In the genomic region with DNA sequence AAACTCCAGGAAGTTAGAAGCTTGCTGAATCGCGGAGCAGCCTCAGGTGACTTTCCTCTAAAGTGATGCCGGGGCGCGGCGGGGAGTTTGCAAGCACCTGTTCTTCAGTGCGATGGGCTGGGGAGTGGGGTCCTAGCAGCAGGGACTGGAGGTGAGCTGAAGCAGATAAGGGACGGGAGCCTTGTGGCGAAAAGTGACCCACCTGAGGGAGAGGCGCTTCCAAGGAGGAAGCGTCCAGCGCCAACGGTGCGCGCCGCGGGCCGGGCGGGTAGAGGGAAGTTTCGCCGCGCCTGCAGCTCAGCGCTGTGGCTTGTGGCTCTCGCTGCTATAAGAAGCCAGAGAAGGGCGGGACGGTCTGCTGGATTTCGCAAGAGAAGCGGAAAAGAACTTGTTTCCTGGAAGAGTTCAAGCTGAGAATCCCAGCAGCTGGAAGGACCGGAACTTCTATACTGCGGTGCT, we compare ENCODE assay signal across 7 cellular contexts. TPM values are rescaled to one million over a fixed set of nuclear protein-coding genes. Genes with fewer than 3 reads are reported as not detected.
DNase-seq lines count a peak whose midpoint lies in the region; ATAC-seq and TF ChIP-seq lines count a peak whose summit lies in the region.

A gene (minus strand): TSS at position 305 of the 459 bp plus-strand sequence. CDS start 22,625 bp downstream, outside the sequence.

- ATAC-seq in psoas muscle, result peak; percentile 61 to 83 (median 70)

- peak within 1 kb of the TSS; percentile 30 for H3K27ac ChIP-seq in psoas muscle

- no peaks in the 10 kb centered on the region for H3K27me3 ChIP-seq in adipocyte (replicated peaks; ENCODE audit: control insufficient read depth, insufficient read depth, low read length)
- H3K27me3 ChIP-seq in psoas muscle (ENCODE audit: insufficient read depth in 3 of 3, low read length in 2 of 3), result peaks cover 0 to 17% (median 0%) of the 10 kb centered on the region in 3 donors

- H3K4me1 ChIP-seq in adipocyte (ENCODE audit: control insufficient read depth, insufficient read depth, low read length) (peaks cover 49% of the 10 kb centered on the region), psoas muscle (no peaks in the 10 kb centered on the region)

- 2% methylated on average over 30 of the region's 30 CpGs for WGBS in psoas muscle, 3 donors

- DNase-seq in adipocyte (ENCODE audit: low read depth), result peak; percentile 51
- peak; percentile 3 for DNase-seq in hepatic stellate cell (ENCODE audit: low spot score)
- DNase-seq in psoas muscle, result peak; percentile 73 to 85
- no peak for DNase-seq in NCI-H1930 (lab: John Stamatoyannopoulos, UW)
- no peak for DNase-seq in stimulated activated CD4-positive, alpha-beta T cell treated with anti-CD3 and anti-CD28 coated beads, Interleukin-2, amount 100 ng/mL, for 48 hours
- DNase-seq in NCI-H1694 treated with DMSO at 0.1 percent for 48 hours (lab: John Stamatoyannopoulos, UW), result no peak

- TF ChIP-seq RAD21 in Ishikawa (IDR thresholded peaks at IDR 0.05; ENCODE audit: low read depth), result no peak

- no peak for TF ChIP-seq EP300 in Ishikawa (IDR thresholded peaks at IDR 0.05; ENCODE audit: borderline replicate concordance)

- TF ChIP-seq CTCF in psoas muscle (IDR thresholded peaks at IDR 0.05), result no peak

- no peaks in the 10 kb centered on the region for H3K36me3 ChIP-seq in adipocyte (ENCODE audit: control insufficient read depth, insufficient read depth, low read length, severe bottlenecking)
- H3K36me3 ChIP-seq in psoas muscle (ENCODE audit: insufficient read depth in 1 of 2, low read depth in 1 of 2), result no peaks in the 10 kb centered on the region

- H3K4me3 ChIP-seq in adipocyte (ENCODE audit: low read length) (peak within 1 kb of the TSS; percentile 80), psoas muscle (peak within 1 kb of the TSS; percentile 57)

- peak within 1 kb of the TSS; percentile 72 for H3K9ac ChIP-seq in adipocyte (ENCODE audit: low read length)

- H3K9me3 ChIP-seq in adipocyte (ENCODE audit: control insufficient read depth, low read length) (no peaks in the 10 kb centered on the region), psoas muscle (no peaks in the 10 kb centered on the region)

- intact Hi-C loops in psoas muscle (cut with DNase I), result no loop called here

TF ChIP-seq in Ishikawa, 13 proteins besides CTCF, POLR2A, EP300 and RAD21:
- TF ChIP-seq CEBPB (IDR thresholded peaks at IDR 0.05) (peak; percentile 88), NFIC (IDR thresholded peaks at IDR 0.05) (no peak)

RNA-seq across cellular contexts. Expression of the gene that starts here (rescaled TPM):
- 10 to 100 TPM; 20.3 to 31.7 (median 31.2) TPM for total RNA-seq in psoas muscle
- 1 to 10 TPM; 5.2 to 8.5 (median 7.2) TPM for polyA plus RNA-seq in psoas muscle

Comparison
In these comparisons a context has a peak if more than half of its experiments do, and no peak if none do; other contexts are left out.
1. DNase-seq: peak in adipocyte (single experiment), hepatic stellate cell (single experiment) and psoas muscle (2 of 2); none in NCI-H1930 (0 of 2), stimulated activated CD4-positive, alpha-beta T cell treated with anti-CD3 and anti-CD28 coated beads, Interleukin-2, amount 100 ng/mL, for 48 hours (0 of 2) and NCI-H1694 treated with DMSO at 0.1 percent for 48 hours (single experiment).